1 cellular context compared by ENCODE assay signal in the genomic region with DNA sequence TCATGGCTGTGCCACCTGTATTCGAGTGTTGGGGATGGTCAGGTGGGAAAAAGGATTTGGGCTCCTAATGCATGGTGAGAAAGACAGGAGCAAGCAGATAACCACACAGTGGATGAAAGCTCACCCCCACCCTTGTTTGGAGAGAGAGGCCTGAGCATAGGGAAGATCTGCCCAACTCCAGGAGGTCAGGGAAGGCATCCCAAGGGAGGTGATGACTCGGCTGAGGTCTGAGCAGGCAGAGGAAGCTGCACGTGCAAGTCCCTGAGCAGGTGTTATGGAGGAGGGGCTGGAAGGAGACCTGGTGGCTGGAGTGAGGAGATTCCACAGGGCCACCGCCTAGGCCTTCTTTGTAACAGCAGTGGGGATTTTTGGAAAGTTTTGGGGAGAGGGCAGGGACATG.
TF ChIP-seq lines count a peak whose summit lies in the region.

No MANE protein-coding gene starts in this region.

TF ChIP-seq in GM23338, 12 proteins besides CTCF, POLR2A, EP300 and RAD21 (continued from another document):
- TF ChIP-seq, protein P1, sequence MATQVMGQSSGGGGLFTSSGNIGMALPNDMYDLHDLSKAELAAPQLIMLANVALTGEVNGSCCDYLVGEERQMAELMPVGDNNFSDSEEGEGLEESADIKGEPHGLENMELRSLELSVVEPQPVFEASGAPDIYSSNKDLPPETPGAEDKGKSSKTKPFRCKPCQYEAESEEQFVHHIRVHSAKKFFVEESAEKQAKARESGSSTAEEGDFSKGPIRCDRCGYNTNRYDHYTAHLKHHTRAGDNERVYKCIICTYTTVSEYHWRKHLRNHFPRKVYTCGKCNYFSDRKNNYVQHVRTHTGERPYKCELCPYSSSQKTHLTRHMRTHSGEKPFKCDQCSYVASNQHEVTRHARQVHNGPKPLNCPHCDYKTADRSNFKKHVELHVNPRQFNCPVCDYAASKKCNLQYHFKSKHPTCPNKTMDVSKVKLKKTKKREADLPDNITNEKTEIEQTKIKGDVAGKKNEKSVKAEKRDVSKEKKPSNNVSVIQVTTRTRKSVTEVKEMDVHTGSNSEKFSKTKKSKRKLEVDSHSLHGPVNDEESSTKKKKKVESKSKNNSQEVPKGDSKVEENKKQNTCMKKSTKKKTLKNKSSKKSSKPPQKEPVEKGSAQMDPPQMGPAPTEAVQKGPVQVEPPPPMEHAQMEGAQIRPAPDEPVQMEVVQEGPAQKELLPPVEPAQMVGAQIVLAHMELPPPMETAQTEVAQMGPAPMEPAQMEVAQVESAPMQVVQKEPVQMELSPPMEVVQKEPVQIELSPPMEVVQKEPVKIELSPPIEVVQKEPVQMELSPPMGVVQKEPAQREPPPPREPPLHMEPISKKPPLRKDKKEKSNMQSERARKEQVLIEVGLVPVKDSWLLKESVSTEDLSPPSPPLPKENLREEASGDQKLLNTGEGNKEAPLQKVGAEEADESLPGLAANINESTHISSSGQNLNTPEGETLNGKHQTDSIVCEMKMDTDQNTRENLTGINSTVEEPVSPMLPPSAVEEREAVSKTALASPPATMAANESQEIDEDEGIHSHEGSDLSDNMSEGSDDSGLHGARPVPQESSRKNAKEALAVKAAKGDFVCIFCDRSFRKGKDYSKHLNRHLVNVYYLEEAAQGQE (IDR thresholded peaks at IDR 0.05; ENCODE audit: unreplicated experiment) = no peak
- no peak for TF ChIP-seq EZH2phosphoT487 (IDR thresholded peaks at IDR 0.05; ENCODE audit: unreplicated experiment)
- no peak for TF ChIP-seq STAT1 (IDR thresholded peaks at IDR 0.05; ENCODE audit: unreplicated experiment)
- TF ChIP-seq ZNF114 (CRISPR knock-in tag; IDR thresholded peaks at IDR 0.05) = no peak
- TF ChIP-seq, protein P2, sequence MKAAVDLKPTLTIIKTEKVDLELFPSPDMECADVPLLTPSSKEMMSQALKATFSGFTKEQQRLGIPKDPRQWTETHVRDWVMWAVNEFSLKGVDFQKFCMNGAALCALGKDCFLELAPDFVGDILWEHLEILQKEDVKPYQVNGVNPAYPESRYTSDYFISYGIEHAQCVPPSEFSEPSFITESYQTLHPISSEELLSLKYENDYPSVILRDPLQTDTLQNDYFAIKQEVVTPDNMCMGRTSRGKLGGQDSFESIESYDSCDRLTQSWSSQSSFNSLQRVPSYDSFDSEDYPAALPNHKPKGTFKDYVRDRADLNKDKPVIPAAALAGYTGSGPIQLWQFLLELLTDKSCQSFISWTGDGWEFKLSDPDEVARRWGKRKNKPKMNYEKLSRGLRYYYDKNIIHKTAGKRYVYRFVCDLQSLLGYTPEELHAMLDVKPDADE (IDR thresholded peaks at IDR 0.05) = no peak
- no peak for TF ChIP-seq EZH2 (IDR thresholded peaks at IDR 0.05; ENCODE audit: low read depth, unreplicated experiment)
